In the genomic region with DNA sequence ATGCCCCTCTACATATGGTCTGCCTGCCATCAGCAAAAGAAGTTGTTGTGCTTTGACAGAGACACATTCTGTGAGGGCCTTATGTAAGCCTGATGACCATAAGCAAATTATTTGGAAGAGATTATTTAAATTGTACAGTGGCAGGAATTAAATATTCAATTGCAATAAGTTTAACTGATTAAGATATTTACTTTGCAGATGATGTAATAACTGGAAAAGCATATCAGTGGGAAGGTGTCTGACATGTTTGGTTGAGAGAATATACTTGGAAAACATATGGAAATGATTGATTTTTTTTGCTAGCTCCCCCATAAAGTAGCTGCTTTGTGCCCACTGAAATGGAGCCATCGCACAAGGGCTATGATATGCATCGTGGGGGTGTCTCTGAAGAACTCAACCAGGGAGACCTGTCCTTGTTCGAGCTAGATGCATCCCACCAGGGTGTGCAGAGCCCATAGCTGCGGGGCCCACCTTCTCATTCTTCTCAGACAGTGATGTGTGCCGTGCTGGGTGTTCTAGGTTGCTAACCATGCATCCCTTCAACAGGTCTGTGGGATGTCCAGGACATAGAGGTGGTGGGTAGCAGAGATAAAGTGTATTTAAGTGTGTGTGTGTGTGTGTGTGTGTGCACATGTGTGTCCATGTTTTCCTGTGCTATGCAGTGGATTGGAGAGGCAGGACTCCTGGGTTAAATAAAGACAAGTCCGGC, we compare ENCODE assay signal across 17 cellular contexts.
"Had no signal": no experiment of that assay in that cellular context is flagged by ENCODE, and none has a peak within 500 bp of the region (broad histone marks: within the 10 kb centered on the region; RNA-seq: fewer than 3 reads in every experiment).

No MANE protein-coding gene starts in this region.

- H3K27ac Mint-ChIP-seq: activated T-helper 17 cell treated with anti-CD3 and anti-CD28 coated beads, Interleukin-2, amount 50 U/mL, for 72 hours; memory B cell; T-helper 2 cell treated with Interferon-gamma antibody and Interleukin-4, amounts not matched to agents 5 μg/mL and 100 μg/mL, for 36 hours had no signal

- H3K4me1 Mint-ChIP-seq: activated T-helper 17 cell treated with anti-CD3 and anti-CD28 coated beads, Interleukin-2, amount 50 U/mL, for 72 hours; memory B cell had no signal

- ATAC-seq: activated T-helper 17 cell treated with anti-CD3 and anti-CD28 coated beads, Interleukin-2, amount 50 U/mL, for 72 hours; left lobe of liver; stimulated activated naive CD8-positive, alpha-beta T cell treated with anti-CD3 and anti-CD28 coated beads, Interleukin-15, Interleukin-2, amounts not matched to agents 100 U/mL and 50 U/mL, for 24 hours had no signal

- H3K36me3 ChIP-seq: ascending aorta, neutrophil, right atrium auricular region, SJCRH30, suprapubic skin, upper lobe of left lung had no signal

- DNase-seq: activated naive CD4-positive, alpha-beta T cell treated with Interleukin-2 at 50 U/mL for 16 hours; dorsolateral prefrontal cortex; islet precursor cell; SJCRH30; stimulated activated CD4-positive, alpha-beta T cell treated with anti-CD3 and anti-CD28 coated beads, Interleukin-4, amount 100 ng/mL, for 4 hours; stimulated activated CD8-positive, alpha-beta memory T cell treated with anti-CD3 and anti-CD28 coated beads, Interleukin-4, amount 100 ng/mL, for 48 hours; stimulated activated naive CD8-positive, alpha-beta T cell treated with anti-CD3 and anti-CD28 coated beads, Interleukin-15, Interleukin-2, amounts not matched to agents 100 U/mL and 50 U/mL, for 24 hours; upper lobe of left lung had no signal

- H3K27ac ChIP-seq: neutrophil had no signal

- H3K4me3 ChIP-seq: ascending aorta, right atrium auricular region, skin epidermis, suprapubic skin, upper lobe of left lung had no signal

- H3K36me3 Mint-ChIP-seq: memory B cell had no signal

- H3K27me3 Mint-ChIP-seq: activated T-helper 17 cell treated with anti-CD3 and anti-CD28 coated beads, Interleukin-2, amount 50 U/mL, for 72 hours; memory B cell had no signal

- H3K9me3 Mint-ChIP-seq: activated T-helper 17 cell treated with anti-CD3 and anti-CD28 coated beads, Interleukin-2, amount 50 U/mL, for 72 hours; T-helper 2 cell treated with Interferon-gamma antibody and Interleukin-4, amounts not matched to agents 5 μg/mL and 100 μg/mL, for 36 hours had no signal

- H3K4me3 Mint-ChIP-seq: activated T-helper 17 cell treated with anti-CD3 and anti-CD28 coated beads, Interleukin-2, amount 50 U/mL, for 72 hours; memory B cell; T-helper 2 cell treated with Interferon-gamma antibody and Interleukin-4, amounts not matched to agents 5 μg/mL and 100 μg/mL, for 36 hours had no signal

- H3K9me3 ChIP-seq: ascending aorta, neutrophil, right atrium auricular region, SJCRH30, suprapubic skin, upper lobe of left lung had no signal

- H3K27me3 ChIP-seq: ascending aorta, neutrophil, right atrium auricular region, SJCRH30, suprapubic skin, upper lobe of left lung had no signal
